8 cellular contexts compared by ENCODE assay signal in genomic region chr20:17525650-17526049, GRCh38. TPM values are rescaled to one million over a fixed set of nuclear protein-coding genes. Genes with fewer than 3 reads are reported as not detected.
DNase-seq lines count a peak whose midpoint lies in the region; ATAC-seq and FAIRE-seq lines count a peak whose summit lies in the region.

No MANE protein-coding gene starts in this region.

- no peaks in the 10 kb centered on the region for H3K36me3 Mint-ChIP-seq in activated T-helper 2 cell treated with anti-CD3 and anti-CD28 coated beads, Interferon-gamma antibody, Interleukin-2, Interleukin-4, amounts not matched to agents 10 μg/mL and 5 μg/mL and 100 μg/mL, durations not matched to agents 14 hours and 24 hours and 36 hours (ENCODE audit: low read depth)

- H3K9me3 Mint-ChIP-seq in activated T-helper 2 cell treated with anti-CD3 and anti-CD28 coated beads, Interferon-gamma antibody, Interleukin-2, Interleukin-4, amounts not matched to agents 10 μg/mL and 5 μg/mL and 100 μg/mL, durations not matched to agents 14 hours and 24 hours and 36 hours, result no peaks in the 10 kb centered on the region

- no peak for FAIRE-seq in RCC 7860 (lab: Jason Lieb, UNC)

- peak; percentile 58 for DNase-seq in G401 (ENCODE audit: low spot score)
- peak; percentile 7 for DNase-seq in RCC 7860 (ENCODE audit: low spot score)
- peak; percentile 72 for DNase-seq in iPS-NIHi7 (ENCODE audit: extremely low spot score)
- no peak for DNase-seq in NOMO-1 (lab: John Stamatoyannopoulos, UW; ENCODE audit: unreplicated experiment in 2 of 2)
- no peak for DNase-seq in T1000 (lab: John Stamatoyannopoulos, UW)
- DNase-seq in medulla oblongata (ENCODE audit: extremely low spot score), result no peak
- no peak for DNase-seq in activated T-helper 2 cell treated with anti-CD3 and anti-CD28 coated beads, Interferon-gamma antibody, Interleukin-2, Interleukin-4, amounts not matched to agents 10 μg/mL and 5 μg/mL and 100 μg/mL, durations not matched to agents 14 hours and 24 hours and 36 hours (ENCODE audit: low spot score)

- no peak overlapping the region for H3K27ac Mint-ChIP-seq in activated T-helper 2 cell treated with anti-CD3 and anti-CD28 coated beads, Interferon-gamma antibody, Interleukin-2, Interleukin-4, amounts not matched to agents 10 μg/mL and 5 μg/mL and 100 μg/mL, durations not matched to agents 14 hours and 24 hours and 36 hours

- intact Hi-C loops in activated T-helper 2 cell treated with anti-CD3 and anti-CD28 coated beads, Interferon-gamma antibody, Interleukin-2, Interleukin-4, amounts not matched to agents 10 μg/mL and 5 μg/mL and 100 μg/mL, durations not matched to agents 14 hours and 24 hours and 36 hours (cut with micrococcal nuclease), result no loop called here

- H3K4me1 Mint-ChIP-seq in activated T-helper 2 cell treated with anti-CD3 and anti-CD28 coated beads, Interferon-gamma antibody, Interleukin-2, Interleukin-4, amounts not matched to agents 10 μg/mL and 5 μg/mL and 100 μg/mL, durations not matched to agents 14 hours and 24 hours and 36 hours (ENCODE audit: low read depth), result peaks cover 7% of the 10 kb centered on the region

- in situ Hi-C loops in G401 (cut with HindIII; ENCODE audit: low sequenced_read_pairs), result no loop called here

- no peak overlapping the region for H3K4me3 Mint-ChIP-seq in activated T-helper 2 cell treated with anti-CD3 and anti-CD28 coated beads, Interferon-gamma antibody, Interleukin-2, Interleukin-4, amounts not matched to agents 10 μg/mL and 5 μg/mL and 100 μg/mL, durations not matched to agents 14 hours and 24 hours and 36 hours (ENCODE audit: low read depth)

- peaks cover 21% of the 10 kb centered on the region for H3K27me3 Mint-ChIP-seq in activated T-helper 2 cell treated with anti-CD3 and anti-CD28 coated beads, Interferon-gamma antibody, Interleukin-2, Interleukin-4, amounts not matched to agents 10 μg/mL and 5 μg/mL and 100 μg/mL, durations not matched to agents 14 hours and 24 hours and 36 hours (ENCODE audit: low read depth)

- peak; percentile 62 for ATAC-seq in HG03175 (IDR thresholded peaks at IDR 0.05; ENCODE audit: unreplicated experiment)

RNA-seq across cellular contexts. Expression of gene BFSP1, which starts 5.5 kb away (rescaled TPM):
- total RNA-seq in G401 (2014; rRNA removed; shearing (Covaris generic)), result 0.98 and 2.3 TPM in 2 replicates
- 0.51 and 0.82 TPM in 2 replicates for total RNA-seq in activated T-helper 2 cell treated with anti-CD3 and anti-CD28 coated beads, Interferon-gamma antibody, Interleukin-2, Interleukin-4, amounts not matched to agents 10 μg/mL and 5 μg/mL and 100 μg/mL, durations not matched to agents 14 hours and 24 hours and 36 hours

RNA-seq across cellular contexts. Expression of gene DSTN, which starts 44.2 kb away (rescaled TPM):
- 305 and 378 TPM in 2 replicates for total RNA-seq in G401 (2014; rRNA removed; shearing (Covaris generic))
- total RNA-seq in activated T-helper 2 cell treated with anti-CD3 and anti-CD28 coated beads, Interferon-gamma antibody, Interleukin-2, Interleukin-4, amounts not matched to agents 10 μg/mL and 5 μg/mL and 100 μg/mL, durations not matched to agents 14 hours and 24 hours and 36 hours, result 61.2 and 64.3 TPM in 2 replicates

Comparison
In these comparisons a context has a peak if more than half of its experiments do, and no peak if none do; other contexts are left out.
1. DNase-seq: peak in G401 (single experiment), RCC 7860 (single experiment) and iPS-NIHi7 (single experiment); none in NOMO-1 (0 of 2), T1000 (single experiment), medulla oblongata (single experiment) and activated T-helper 2 cell treated with anti-CD3 and anti-CD28 coated beads, Interferon-gamma antibody, Interleukin-2, Interleukin-4, amounts not matched to agents 10 μg/mL and 5 μg/mL and 100 μg/mL, durations not matched to agents 14 hours and 24 hours and 36 hours (single experiment).